8 cellular contexts compared by ENCODE assay signal in genomic region chr4:5710962-5711478, GRCh38. TPM values are rescaled to one million over a fixed set of nuclear protein-coding genes. Genes with fewer than 3 reads are reported as not detected.
DNase-seq lines count a peak whose midpoint lies in the region; ATAC-seq, FAIRE-seq and TF ChIP-seq lines count a peak whose summit lies in the region.

Gene EVC, plus strand, starts transcription at chr4:5711201. Its CDS starts 180 bp downstream, at chr4:5711381.

- ATAC-seq in HG03039 (IDR thresholded peaks at IDR 0.05; ENCODE audit: unreplicated experiment) = peak; percentile 39
- ATAC-seq in left colon = peak; percentile 44
- ATAC-seq in HG02884 (IDR thresholded peaks at IDR 0.05; ENCODE audit: unreplicated experiment) = no peak
- ATAC-seq in GM18858 (IDR thresholded peaks at IDR 0.05; ENCODE audit: unreplicated experiment) = no peak

- DNase-seq in D721Med (ENCODE audit: insufficient read length, low spot score) (peak; percentile 35), SKM-1 (lab: John Stamatoyannopoulos, UW; ENCODE audit: unreplicated experiment) (peak; percentile 25), dermis blood vessel endothelial cell (peak; percentile 66), left colon (peak; percentile 53 to 62)
- peak; percentile 24 for DNase-seq in stimulated activated CD4-positive, alpha-beta T cell treated with anti-CD3 and anti-CD28 coated beads, Interleukin-4, amount 100 ng/mL, for 1 hour

- no peak for FAIRE-seq in D721Med (lab: Jason Lieb, UNC)

- no peak for TF ChIP-seq CTCF in D721Med (IDR thresholded peaks at IDR 0.05; ENCODE audit: insufficient read depth, missing control alignments)

- intact Hi-C loops in left colon (cut with DNase I, micrococcal nuclease) = no loop called here

RNA-seq across cellular contexts. Expression of gene EVC, which starts in this region (rescaled TPM):
- total RNA-seq in dermis blood vessel endothelial cell (14.1 and 20.4 TPM in 2 replicates), left colon (1 to 10 TPM; 2.2 to 5.1 TPM)

Comparison
In these comparisons a context has a peak if more than half of its experiments do, and no peak if none do; other contexts are left out.
1. ATAC-seq: peak in HG03039 (single experiment) and left colon (single experiment); none in HG02884 (single experiment) and GM18858 (single experiment).
2. Peak in every context shown above with its lines, with median percentiles within 50 percentile points of each other: DNase-seq.